Comparison of ENCODE assay signal across 30 cellular contexts in the genomic region with DNA sequence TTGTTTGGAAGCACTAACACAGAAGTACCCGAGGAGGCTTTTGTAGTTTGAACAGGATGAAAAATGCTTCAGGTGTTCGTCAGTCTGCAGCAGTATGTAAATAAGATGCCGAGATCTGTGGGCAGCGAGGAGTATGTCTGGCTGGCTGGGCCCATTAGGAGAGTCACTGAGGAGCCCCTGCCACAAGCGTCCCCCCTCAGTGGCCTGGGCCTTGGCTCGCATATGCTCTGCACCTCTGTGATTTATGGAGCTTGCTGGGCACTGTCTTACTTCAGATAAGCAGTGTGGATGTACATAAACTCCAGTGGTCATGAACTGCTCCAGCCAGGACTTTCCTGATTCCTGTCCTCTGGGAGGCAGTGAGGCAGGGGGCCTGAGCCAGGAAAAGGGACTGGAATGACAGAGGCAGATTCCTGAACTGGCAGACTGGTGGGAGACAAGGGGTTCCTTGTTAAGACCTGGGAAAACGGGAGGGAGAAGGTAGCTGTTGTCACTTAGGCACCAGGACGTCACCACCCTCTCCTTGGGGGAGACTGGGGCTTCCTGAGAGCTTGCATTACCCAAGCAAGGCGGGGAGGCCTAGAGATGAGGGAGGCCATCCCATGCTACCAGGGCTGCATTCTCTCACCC. TPM values are rescaled to one million over a fixed set of nuclear protein-coding genes. Genes with fewer than 3 reads are reported as not detected.
"Had no signal": no experiment of that assay in that cellular context is flagged by ENCODE, and none has a peak within 500 bp of the region (broad histone marks: within the 10 kb centered on the region; RNA-seq: fewer than 3 reads in every experiment).

No MANE protein-coding gene starts in this region.

- H3K9ac ChIP-seq: parathyroid adenoma had no signal

- H3K4me1 Mint-ChIP-seq: natural killer cell; stimulated activated effector memory CD8-positive, alpha-beta T cell treated with anti-CD3 and anti-CD28 coated beads, Interleukin-12 subunit alpha, Interleukin-12 subunit beta, amount 100 ng/mL, for 72 hours had no signal

- H3K36me3 Mint-ChIP-seq: natural killer cell had no signal

- H3K27me3 ChIP-seq: right atrium auricular region, thyroid gland, vagina had no signal

- H3K27ac Mint-ChIP-seq: natural killer cell; stimulated activated effector memory CD8-positive, alpha-beta T cell treated with anti-CD3 and anti-CD28 coated beads, Interleukin-12 subunit alpha, Interleukin-12 subunit beta, amount 100 ng/mL, for 72 hours had no signal

- H3K9me3 Mint-ChIP-seq: natural killer cell; neural crest cell; stimulated activated effector memory CD8-positive, alpha-beta T cell treated with anti-CD3 and anti-CD28 coated beads, Interleukin-12 subunit alpha, Interleukin-12 subunit beta, amount 100 ng/mL, for 72 hours had no signal

- H3K9me3 ChIP-seq: esophagus squamous epithelium, left lung, prostate gland, right atrium auricular region, sigmoid colon, stomach, thyroid gland, vagina had no signal

- H3K36me3 ChIP-seq: esophagus squamous epithelium, left lung, prostate gland, right atrium auricular region, sigmoid colon, stomach, thyroid gland, vagina had no signal

- H3K4me1 ChIP-seq: left lung, parathyroid adenoma, prostate gland, right atrium auricular region, sigmoid colon, thyroid gland, vagina had no signal

- H3K4me3 Mint-ChIP-seq: natural killer cell; neural crest cell; stimulated activated effector memory CD8-positive, alpha-beta T cell treated with anti-CD3 and anti-CD28 coated beads, Interleukin-12 subunit alpha, Interleukin-12 subunit beta, amount 100 ng/mL, for 72 hours had no signal

- H3K27ac ChIP-seq: coronary artery, esophagus squamous epithelium, left lung, parathyroid adenoma, prostate gland, right atrium auricular region, sigmoid colon, stomach, thyroid gland, vagina had no signal

- ATAC-seq: left lung; natural killer cell; stimulated activated effector memory CD8-positive, alpha-beta T cell treated with anti-CD3 and anti-CD28 coated beads, Interleukin-12 subunit alpha, Interleukin-12 subunit beta, amount 100 ng/mL, for 72 hours had no signal

- DNase-seq: dermis blood vessel endothelial cell; effector memory CD4-positive, alpha-beta T cell; erythroblast; esophagus squamous epithelium; foreskin melanocyte; head of caudate nucleus; kidney; left lung; mesendoderm; natural killer cell; sigmoid colon; stimulated activated CD4-positive, alpha-beta T cell treated with anti-CD3 and anti-CD28 coated beads, Interleukin-2, amount 100 ng/mL, for 24 hours; stimulated activated CD4-positive, alpha-beta T cell treated with anti-CD3 and anti-CD28 coated beads, Interleukin-4, amount 100 ng/mL, for 24 hours; stimulated activated naive CD4-positive, alpha-beta T cell treated with Interleukin-2 at 50 U/mL for 16 hours; stomach; thyroid gland; trophoblast cell had no signal

- H3K4me3 ChIP-seq: coronary artery, esophagus squamous epithelium, left lung, prostate gland, right atrium auricular region, sigmoid colon, stomach, thyroid gland, vagina had no signal

RNA-seq across cellular contexts. Expression of a gene that starts 46.0 kb away (rescaled TPM):
- total RNA-seq: dermis blood vessel endothelial cell, esophagus squamous epithelium, lung microvascular endothelial cell, mononuclear cell, natural killer cell, osteoblast, skeletal muscle tissue, subcutaneous adipose tissue, ureter had no signal
